Comparison of ENCODE assay signal across 8 cellular contexts in the genomic region with DNA sequence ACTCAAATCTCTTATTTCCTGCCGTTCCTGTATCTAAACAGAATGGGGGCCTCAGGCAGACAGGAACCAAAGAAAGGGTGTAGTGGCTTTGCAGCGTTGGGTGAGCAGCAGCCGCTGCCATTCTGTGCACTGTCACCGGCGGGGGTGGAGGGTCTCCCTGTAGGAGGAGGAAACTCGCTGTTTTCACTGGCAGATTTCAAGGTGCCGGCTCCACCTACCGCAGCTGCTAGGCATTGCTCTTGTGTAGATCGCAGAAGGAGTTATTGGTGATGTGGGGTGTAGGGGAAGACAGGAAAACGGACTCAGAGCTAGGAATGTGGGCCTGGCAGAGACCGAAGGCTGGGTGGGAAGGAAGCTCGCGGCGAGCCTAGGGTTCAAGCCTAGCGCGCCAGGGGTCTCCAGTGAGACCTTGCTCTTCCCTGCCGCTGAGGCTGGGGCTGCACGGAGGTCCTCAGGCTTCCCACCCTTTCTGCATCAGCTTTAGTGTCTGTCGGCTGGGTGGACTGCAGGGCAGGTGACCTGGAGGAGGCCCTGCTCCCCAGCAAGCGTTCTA. TPM values are rescaled to one million over a fixed set of nuclear protein-coding genes. Genes with fewer than 3 reads are reported as not detected.
DNase-seq lines count a peak whose midpoint lies in the region; ATAC-seq lines count a peak whose summit lies in the region.

No MANE protein-coding gene starts in this region.

- H3K4me1 ChIP-seq in duodenal mucosa (ENCODE audit: control insufficient read depth in 1 of 2, insufficient read depth in 2 of 2, low read length in 2 of 2) = peaks cover 11% of the 10 kb centered on the region in 2 donors

- H3K36me3 ChIP-seq in duodenal mucosa (ENCODE audit: control insufficient read depth in 1 of 2, insufficient read depth in 2 of 2, low read length in 2 of 2) = peaks cover 0 to 5% of the 10 kb centered on the region in 2 donors

- DNase-seq in AG20443 (ENCODE audit: low spot score) = peak; percentile 90
- DNase-seq in HCEC 1CT = peak; percentile 78
- DNase-seq in NCI-H526 (lab: John Stamatoyannopoulos, UW) = peak; percentile 65 to 91
- DNase-seq in activated CD4-positive, alpha-beta T cell treated with anti-CD3 and anti-CD28 coated beads, Interleukin-2, amount 50 U/mL, for 48 hours = peak; percentile 60 to 72
- DNase-seq in lung microvascular endothelial cell (ENCODE audit: low read depth in 2 of 2) = peak; percentile 86 to 88
- peak in 2 of 3 donors; percentile 24 to 57 for DNase-seq in stimulated activated CD4-positive, alpha-beta T cell treated with anti-CD3 and anti-CD28 coated beads, TNF-alpha, amount 100 ng/mL, for 1 hour (ENCODE audit: low read depth in 3 of 3, low spot score in 1 of 3)

- peak overlapping the region; percentile 23 to 57 for H3K4me3 ChIP-seq in duodenal mucosa (ENCODE audit: low read depth in 1 of 2, low read length in 2 of 2)

- H3K27ac ChIP-seq in duodenal mucosa (ENCODE audit: low read depth, low read length) = no peak overlapping the region

- no peaks in the 10 kb centered on the region for H3K9me3 ChIP-seq in duodenal mucosa (ENCODE audit: control insufficient read depth in 1 of 2, low read length in 2 of 2)

- no peaks in the 10 kb centered on the region for H3K27me3 ChIP-seq in duodenal mucosa (ENCODE audit: control insufficient read depth in 1 of 2, insufficient read depth in 2 of 2, low read length in 2 of 2)

- peak overlapping the region in 1 of 2 donors; percentile 25 for H3K9ac ChIP-seq in duodenal mucosa (ENCODE audit: low read depth in 1 of 2, low read length in 2 of 2)

- ATAC-seq in HG02571 (IDR thresholded peaks at IDR 0.05; ENCODE audit: unreplicated experiment) = no peak

RNA-seq across cellular contexts. Expression of gene ATP5PO, which starts 20.8 kb away (rescaled TPM):
- total RNA-seq in lung microvascular endothelial cell = 172 and 192 TPM in 2 replicates
